1 cellular context compared by ENCODE assay signal in the genomic region with DNA sequence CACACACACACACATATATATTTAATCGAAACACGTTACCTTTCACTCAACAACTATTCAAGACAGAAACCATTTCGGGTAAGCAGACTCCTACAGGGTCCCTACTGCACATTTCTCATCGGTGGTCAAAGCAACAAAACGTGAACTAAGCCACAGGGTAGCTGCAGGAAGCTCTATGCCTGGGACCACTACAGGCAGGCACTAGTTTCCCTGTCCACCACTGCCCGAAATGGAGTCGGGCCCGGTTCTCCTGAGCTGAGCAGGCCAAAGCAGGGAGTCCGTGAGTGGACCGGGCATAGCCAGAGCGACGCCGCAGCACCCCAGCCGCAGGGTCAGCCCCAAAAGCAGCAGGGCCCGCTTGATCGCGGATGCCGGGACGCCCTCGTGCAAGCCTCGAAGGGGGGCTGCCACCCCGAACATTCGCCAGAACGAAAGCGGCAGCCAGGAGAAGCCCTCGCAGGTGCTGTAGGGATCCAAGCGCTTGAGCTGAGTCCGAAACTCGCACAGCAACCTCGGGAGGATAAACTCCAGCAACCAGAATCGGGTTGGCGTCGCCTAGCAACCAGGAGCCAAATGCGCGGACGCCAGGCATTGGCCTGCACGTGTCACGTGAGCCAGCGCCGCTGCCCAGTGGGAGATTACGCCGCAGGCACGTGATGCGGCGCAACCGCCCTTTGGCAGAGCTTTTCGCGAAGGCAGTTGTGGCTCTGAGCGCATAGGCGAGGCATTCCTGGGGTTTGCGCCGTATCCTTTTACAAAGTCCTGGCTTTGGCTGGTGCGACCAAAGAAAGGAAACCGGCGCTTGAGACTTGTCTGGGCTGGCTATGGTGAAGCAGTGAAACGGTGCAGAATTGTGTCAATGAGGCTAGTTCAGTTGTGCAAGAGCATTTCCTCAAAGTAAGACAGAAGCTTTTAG.
A peak's percentile ranks its signal among the peaks of the same experiment; 100 is the strongest.
TF ChIP-seq lines count a peak whose summit lies in the region.

No MANE protein-coding gene starts in this region.

TF ChIP-seq in K562, 482 proteins besides CTCF, POLR2A, EP300 and RAD21 (continued from another document and continues in another):
- TF ChIP-seq CEBPG (CRISPR knock-in tag; IDR thresholded peaks at IDR 0.05) (peak; percentile 41; the same call in 1 of the 2 replicates), CEBPG (tag; conservative IDR thresholded peaks at IDR 0.05 in 1 of 2, IDR thresholded peaks at IDR 0.05 in 1 of 2) (peak; percentile 44 to 54; a peak in 3 of 4 replicates), CBX3 (IDR thresholded peaks at IDR 0.05; ENCODE audit: borderline replicate concordance in 1 of 2, low read length in 2 of 2) (peak in 1 of 2 experiments; percentile 45; a peak in 1 of 3 replicates), XRCC3 (IDR thresholded peaks at IDR 0.05) (no peak), HDAC2 (IDR thresholded peaks at IDR 0.05) (no peak), SUPT5H (IDR thresholded peaks at IDR 0.05) (no peak), NONO (IDR thresholded peaks at IDR 0.05; ENCODE audit: low read depth in 2 of 2, low read length in 1 of 2) (no peak), ZFP30 (CRISPR knock-in tag; IDR thresholded peaks at IDR 0.05; ENCODE audit: borderline replicate concordance) (no peak), ETV5 (CRISPR knock-in tag; IDR thresholded peaks at IDR 0.05; ENCODE audit: low read depth) (no peak), MCM7 (IDR thresholded peaks at IDR 0.05) (no peak), CBFB (CRISPR knock-in tag; IDR thresholded peaks at IDR 0.05) (no peak; the same call in 1 of the 2 replicates), ZFX (CRISPR knock-in tag; IDR thresholded peaks at IDR 0.05) (peak; percentile 61), GATA2 (CRISPR knock-in tag; IDR thresholded peaks at IDR 0.05) (0 out of 2 replicates have a peak, but pooled peaks have one; percentile 24), MYBL2 (IDR thresholded peaks at IDR 0.05; ENCODE audit: low read depth) (no peak), MYBL2 (CRISPR knock-in tag; IDR thresholded peaks at IDR 0.05; ENCODE audit: borderline replicate concordance) (no peak)
- TF ChIP-seq, protein P1, sequence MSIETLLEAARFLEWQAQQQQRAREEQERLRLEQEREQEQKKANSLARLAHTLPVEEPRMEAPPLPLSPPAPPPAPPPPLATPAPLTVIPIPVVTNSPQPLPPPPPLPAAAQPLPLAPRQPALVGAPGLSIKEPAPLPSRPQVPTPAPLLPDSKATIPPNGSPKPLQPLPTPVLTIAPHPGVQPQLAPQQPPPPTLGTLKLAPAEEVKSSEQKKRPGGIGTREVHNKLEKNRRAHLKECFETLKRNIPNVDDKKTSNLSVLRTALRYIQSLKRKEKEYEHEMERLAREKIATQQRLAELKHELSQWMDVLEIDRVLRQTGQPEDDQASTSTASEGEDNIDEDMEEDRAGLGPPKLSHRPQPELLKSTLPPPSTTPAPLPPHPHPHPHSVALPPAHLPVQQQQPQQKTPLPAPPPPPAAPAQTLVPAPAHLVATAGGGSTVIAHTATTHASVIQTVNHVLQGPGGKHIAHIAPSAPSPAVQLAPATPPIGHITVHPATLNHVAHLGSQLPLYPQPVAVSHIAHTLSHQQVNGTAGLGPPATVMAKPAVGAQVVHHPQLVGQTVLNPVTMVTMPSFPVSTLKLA (conservative IDR thresholded peaks at IDR 0.05) = peak; percentile 24 to 34; a peak in 1 of 4 replicates
- TF ChIP-seq, protein P2, sequence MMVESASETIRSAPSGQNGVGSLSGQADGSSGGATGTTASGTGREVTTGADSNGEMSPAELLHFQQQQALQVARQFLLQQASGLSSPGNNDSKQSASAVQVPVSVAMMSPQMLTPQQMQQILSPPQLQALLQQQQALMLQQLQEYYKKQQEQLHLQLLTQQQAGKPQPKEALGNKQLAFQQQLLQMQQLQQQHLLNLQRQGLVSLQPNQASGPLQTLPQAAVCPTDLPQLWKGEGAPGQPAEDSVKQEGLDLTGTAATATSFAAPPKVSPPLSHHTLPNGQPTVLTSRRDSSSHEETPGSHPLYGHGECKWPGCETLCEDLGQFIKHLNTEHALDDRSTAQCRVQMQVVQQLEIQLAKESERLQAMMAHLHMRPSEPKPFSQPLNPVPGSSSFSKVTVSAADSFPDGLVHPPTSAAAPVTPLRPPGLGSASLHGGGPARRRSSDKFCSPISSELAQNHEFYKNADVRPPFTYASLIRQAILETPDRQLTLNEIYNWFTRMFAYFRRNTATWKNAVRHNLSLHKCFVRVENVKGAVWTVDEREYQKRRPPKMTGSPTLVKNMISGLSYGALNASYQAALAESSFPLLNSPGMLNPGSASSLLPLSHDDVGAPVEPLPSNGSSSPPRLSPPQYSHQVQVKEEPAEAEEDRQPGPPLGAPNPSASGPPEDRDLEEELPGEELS (CRISPR knock-in tag; IDR thresholded peaks at IDR 0.05; ENCODE audit: borderline replicate concordance) = no peak
- TF ChIP-seq, protein P3, sequence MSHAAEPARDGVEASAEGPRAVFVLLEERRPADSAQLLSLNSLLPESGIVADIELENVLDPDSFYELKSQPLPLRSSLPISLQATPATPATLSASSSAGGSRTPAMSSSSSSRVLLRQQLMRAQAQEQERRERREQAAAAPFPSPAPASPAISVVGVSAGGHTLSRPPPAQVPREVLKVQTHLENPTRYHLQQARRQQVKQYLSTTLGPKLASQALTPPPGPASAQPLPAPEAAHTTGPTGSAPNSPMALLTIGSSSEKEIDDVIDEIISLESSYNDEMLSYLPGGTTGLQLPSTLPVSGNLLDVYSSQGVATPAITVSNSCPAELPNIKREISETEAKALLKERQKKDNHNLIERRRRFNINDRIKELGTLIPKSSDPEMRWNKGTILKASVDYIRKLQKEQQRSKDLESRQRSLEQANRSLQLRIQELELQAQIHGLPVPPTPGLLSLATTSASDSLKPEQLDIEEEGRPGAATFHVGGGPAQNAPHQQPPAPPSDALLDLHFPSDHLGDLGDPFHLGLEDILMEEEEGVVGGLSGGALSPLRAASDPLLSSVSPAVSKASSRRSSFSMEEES (CRISPR knock-in tag; IDR thresholded peaks at IDR 0.05) = peak; percentile 97
- TF ChIP-seq, protein P4, sequence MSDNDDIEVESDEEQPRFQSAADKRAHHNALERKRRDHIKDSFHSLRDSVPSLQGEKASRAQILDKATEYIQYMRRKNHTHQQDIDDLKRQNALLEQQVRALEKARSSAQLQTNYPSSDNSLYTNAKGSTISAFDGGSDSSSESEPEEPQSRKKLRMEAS (CRISPR knock-in tag; IDR thresholded peaks at IDR 0.05) = peak; percentile 95
- TF ChIP-seq, protein P5, sequence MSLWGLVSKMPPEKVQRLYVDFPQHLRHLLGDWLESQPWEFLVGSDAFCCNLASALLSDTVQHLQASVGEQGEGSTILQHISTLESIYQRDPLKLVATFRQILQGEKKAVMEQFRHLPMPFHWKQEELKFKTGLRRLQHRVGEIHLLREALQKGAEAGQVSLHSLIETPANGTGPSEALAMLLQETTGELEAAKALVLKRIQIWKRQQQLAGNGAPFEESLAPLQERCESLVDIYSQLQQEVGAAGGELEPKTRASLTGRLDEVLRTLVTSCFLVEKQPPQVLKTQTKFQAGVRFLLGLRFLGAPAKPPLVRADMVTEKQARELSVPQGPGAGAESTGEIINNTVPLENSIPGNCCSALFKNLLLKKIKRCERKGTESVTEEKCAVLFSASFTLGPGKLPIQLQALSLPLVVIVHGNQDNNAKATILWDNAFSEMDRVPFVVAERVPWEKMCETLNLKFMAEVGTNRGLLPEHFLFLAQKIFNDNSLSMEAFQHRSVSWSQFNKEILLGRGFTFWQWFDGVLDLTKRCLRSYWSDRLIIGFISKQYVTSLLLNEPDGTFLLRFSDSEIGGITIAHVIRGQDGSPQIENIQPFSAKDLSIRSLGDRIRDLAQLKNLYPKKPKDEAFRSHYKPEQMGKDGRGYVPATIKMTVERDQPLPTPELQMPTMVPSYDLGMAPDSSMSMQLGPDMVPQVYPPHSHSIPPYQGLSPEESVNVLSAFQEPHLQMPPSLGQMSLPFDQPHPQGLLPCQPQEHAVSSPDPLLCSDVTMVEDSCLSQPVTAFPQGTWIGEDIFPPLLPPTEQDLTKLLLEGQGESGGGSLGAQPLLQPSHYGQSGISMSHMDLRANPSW (CRISPR knock-in tag; IDR thresholded peaks at IDR 0.05) = 0 out of 2 replicates have a peak, but pooled peaks have one; percentile 55
- TF ChIP-seq, protein P6, sequence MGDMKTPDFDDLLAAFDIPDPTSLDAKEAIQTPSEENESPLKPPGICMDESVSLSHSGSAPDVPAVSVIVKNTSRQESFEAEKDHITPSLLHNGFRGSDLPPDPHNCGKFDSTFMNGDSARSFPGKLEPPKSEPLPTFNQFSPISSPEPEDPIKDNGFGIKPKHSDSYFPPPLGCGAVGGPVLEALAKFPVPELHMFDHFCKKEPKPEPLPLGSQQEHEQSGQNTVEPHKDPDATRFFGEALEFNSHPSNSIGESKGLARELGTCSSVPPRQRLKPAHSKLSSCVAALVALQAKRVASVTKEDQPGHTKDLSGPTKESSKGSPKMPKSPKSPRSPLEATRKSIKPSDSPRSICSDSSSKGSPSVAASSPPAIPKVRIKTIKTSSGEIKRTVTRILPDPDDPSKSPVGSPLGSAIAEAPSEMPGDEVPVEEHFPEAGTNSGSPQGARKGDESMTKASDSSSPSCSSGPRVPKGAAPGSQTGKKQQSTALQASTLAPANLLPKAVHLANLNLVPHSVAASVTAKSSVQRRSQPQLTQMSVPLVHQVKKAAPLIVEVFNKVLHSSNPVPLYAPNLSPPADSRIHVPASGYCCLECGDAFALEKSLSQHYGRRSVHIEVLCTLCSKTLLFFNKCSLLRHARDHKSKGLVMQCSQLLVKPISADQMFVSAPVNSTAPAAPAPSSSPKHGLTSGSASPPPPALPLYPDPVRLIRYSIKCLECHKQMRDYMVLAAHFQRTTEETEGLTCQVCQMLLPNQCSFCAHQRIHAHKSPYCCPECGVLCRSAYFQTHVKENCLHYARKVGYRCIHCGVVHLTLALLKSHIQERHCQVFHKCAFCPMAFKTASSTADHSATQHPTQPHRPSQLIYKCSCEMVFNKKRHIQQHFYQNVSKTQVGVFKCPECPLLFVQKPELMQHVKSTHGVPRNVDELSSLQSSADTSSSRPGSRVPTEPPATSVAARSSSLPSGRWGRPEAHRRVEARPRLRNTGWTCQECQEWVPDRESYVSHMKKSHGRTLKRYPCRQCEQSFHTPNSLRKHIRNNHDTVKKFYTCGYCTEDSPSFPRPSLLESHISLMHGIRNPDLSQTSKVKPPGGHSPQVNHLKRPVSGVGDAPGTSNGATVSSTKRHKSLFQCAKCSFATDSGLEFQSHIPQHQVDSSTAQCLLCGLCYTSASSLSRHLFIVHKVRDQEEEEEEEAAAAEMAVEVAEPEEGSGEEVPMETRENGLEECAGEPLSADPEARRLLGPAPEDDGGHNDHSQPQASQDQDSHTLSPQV (IDR thresholded peaks at IDR 0.05) = peak; percentile 68
- TF ChIP-seq, protein P7, sequence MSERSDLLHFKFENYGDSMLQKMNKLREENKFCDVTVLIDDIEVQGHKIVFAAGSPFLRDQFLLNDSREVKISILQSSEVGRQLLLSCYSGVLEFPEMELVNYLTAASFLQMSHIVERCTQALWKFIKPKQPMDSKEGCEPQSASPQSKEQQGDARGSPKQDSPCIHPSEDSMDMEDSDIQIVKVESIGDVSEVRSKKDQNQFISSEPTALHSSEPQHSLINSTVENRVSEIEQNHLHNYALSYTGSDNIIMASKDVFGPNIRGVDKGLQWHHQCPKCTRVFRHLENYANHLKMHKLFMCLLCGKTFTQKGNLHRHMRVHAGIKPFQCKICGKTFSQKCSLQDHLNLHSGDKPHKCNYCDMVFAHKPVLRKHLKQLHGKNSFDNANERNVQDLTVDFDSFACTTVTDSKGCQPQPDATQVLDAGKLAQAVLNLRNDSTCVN (CRISPR knock-in tag; IDR thresholded peaks at IDR 0.05) = no peak
- TF ChIP-seq, protein P8, sequence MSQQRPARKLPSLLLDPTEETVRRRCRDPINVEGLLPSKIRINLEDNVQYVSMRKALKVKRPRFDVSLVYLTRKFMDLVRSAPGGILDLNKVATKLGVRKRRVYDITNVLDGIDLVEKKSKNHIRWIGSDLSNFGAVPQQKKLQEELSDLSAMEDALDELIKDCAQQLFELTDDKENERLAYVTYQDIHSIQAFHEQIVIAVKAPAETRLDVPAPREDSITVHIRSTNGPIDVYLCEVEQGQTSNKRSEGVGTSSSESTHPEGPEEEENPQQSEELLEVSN (IDR thresholded peaks at IDR 0.05; ENCODE audit: borderline replicate concordance in 1 of 2, extremely low read depth in 1 of 2, insufficient read depth in 1 of 2, insufficient read length in 1 of 2, low read depth in 1 of 2, low read length in 1 of 2, poor library complexity in 1 of 2, severe bottlenecking in 1 of 2) = peak; percentile 96
- TF ChIP-seq, protein P9, sequence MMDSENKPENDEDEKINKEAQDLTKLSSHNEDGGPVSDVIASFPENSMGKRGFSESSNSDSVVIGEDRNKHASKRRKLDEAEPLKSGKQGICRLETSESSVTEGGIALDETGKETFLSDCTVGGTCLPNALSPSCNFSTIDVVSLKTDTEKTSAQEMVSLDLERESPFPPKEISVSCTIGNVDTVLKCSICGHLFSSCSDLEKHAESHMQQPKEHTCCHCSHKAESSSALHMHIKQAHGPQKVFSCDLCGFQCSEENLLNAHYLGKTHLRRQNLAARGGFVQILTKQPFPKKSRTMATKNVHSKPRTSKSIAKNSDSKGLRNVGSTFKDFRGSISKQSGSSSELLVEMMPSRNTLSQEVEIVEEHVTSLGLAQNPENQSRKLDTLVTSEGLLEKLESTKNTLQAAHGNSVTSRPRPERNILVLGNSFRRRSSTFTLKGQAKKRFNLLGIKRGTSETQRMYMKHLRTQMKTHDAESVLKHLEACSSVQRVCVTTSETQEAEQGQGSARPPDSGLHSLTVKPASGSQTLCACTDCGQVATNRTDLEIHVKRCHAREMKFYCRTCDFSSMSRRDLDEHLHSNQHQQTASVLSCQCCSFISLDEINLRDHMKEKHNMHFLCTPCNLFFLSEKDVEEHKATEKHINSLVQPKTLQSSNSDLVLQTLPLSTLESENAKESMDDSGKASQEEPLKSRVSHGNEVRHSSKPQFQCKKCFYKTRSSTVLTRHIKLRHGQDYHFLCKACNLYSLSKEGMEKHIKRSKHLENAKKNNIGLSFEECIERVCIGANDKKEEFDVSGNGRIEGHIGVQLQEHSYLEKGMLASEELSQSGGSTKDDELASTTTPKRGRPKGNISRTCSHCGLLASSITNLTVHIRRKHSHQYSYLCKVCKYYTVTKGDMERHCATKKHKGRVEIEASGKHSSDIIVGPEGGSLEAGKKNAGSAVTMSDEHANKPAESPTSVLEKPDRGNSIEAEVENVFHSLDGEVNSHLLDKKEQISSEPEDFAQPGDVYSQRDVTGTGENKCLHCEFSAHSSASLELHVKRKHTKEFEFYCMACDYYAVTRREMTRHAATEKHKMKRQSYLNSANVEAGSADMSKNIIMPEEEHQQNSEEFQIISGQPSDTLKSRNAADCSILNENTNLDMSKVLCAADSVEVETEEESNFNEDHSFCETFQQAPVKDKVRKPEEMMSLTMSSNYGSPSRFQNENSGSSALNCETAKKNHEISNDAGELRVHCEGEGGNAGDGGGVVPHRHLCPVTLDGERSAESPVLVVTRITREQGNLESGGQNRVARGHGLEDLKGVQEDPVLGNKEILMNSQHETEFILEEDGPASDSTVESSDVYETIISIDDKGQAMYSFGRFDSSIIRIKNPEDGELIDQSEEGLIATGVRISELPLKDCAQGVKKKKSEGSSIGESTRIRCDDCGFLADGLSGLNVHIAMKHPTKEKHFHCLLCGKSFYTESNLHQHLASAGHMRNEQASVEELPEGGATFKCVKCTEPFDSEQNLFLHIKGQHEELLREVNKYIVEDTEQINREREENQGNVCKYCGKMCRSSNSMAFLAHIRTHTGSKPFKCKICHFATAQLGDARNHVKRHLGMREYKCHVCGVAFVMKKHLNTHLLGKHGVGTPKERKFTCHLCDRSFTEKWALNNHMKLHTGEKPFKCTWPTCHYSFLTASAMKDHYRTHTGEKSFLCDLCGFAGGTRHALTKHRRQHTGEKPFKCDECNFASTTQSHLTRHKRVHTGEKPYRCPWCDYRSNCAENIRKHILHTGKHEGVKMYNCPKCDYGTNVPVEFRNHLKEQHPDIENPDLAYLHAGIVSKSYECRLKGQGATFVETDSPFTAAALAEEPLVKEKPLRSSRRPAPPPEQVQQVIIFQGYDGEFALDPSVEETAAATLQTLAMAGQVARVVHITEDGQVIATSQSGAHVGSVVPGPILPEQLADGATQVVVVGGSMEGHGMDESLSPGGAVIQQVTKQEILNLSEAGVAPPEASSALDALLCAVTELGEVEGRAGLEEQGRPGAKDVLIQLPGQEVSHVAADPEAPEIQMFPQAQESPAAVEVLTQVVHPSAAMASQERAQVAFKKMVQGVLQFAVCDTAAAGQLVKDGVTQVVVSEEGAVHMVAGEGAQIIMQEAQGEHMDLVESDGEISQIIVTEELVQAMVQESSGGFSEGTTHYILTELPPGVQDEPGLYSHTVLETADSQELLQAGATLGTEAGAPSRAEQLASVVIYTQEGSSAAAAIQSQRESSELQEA (IDR thresholded peaks at IDR 0.05; ENCODE audit: low read depth) = no peak
